ENCODE assay signal across 35 cellular contexts in the genomic region with DNA sequence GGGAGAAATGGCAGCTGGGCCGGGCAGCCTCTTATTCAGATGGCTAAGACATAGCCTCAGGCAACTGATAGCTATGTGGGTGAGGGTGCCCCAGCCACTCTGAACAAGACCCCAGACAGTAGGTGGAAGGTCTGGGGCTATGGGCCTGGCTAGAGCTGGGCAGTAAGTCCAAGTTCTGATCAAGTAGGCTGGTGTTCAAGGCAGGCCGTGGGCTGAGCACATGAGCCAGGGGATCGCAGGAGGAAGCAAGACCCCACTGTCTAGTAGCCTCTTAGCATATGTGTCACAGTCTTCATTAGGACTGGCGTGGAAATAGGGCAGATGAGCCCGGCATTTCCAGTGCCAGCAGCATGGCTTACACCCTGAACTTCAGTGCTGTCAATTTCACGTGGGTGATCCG.
"Had no signal": no experiment of that assay in that cellular context is flagged by ENCODE, and none has a peak within 500 bp of the region (broad histone marks: within the 10 kb centered on the region; RNA-seq: fewer than 3 reads in every experiment).

No MANE protein-coding gene starts in this region.

- H3K27me3 Mint-ChIP-seq: activated naive CD8-positive, alpha-beta T cell had no signal

- H3K9me3 ChIP-seq: MG63 had no signal

- H3K36me3 ChIP-seq: brain microvascular endothelial cell, MG63, WERI-Rb-1 had no signal

- DNase-seq: activated CD4-positive, alpha-beta memory T cell treated with anti-CD3 and anti-CD28 coated beads, Interleukin-2, amount 10 ng/mL, durations not matched to agents 7 days and 5 days; activated CD4-positive, alpha-beta T cell treated with anti-CD3 and anti-CD28 coated beads for 1 hour; activated CD4-positive, alpha-beta T cell treated with anti-CD3 and anti-CD28 coated beads for 48 hours; activated CD4-positive, CD25-positive, alpha-beta regulatory T cell; activated CD8-positive, alpha-beta memory T cell treated with anti-CD3 and anti-CD28 coated beads for 24 hours; activated CD8-positive, alpha-beta memory T cell treated with anti-CD3 and anti-CD28 coated beads, Interleukin-2, amount 10 ng/mL, durations not matched to agents 7 days and 5 days; activated CD8-positive, alpha-beta memory T cell treated with anti-CD3 and anti-CD28 coated beads, Interleukin-2, amount 50 U/mL, for 48 hours; activated effector memory CD4-positive, alpha-beta T cell treated with Interleukin-2 at 50 U/mL for 16 hours; activated naive CD4-positive, alpha-beta T cell treated with anti-CD3 and anti-CD28 coated beads, Interleukin-2, amount 10 ng/mL, durations not matched to agents 7 days and 5 days; activated naive CD8-positive, alpha-beta T cell treated with anti-CD3 and anti-CD28 coated beads, Interleukin-2, amount 50 U/mL, for 24 hours; activated T-cell treated with anti-CD3 and anti-CD28 coated beads, Interleukin-2, amount 50 U/mL, for 48 hours; amniotic stem cell; aorta; brain microvascular endothelial cell; Kasumi-1; KG1; MG63; NCI-H1048; NCI-H1105 treated with DMSO at 0.1 percent for 48 hours; NCI-H1436; NCI-H1694; NCI-H1930; NCI-H2081 treated with DMSO at 0.1 percent for 48 hours; NCI-H345; NCI-H524 treated with DMSO at 0.1 percent for 48 hours; NK-92 treated with Interleukin-12 subunit alpha and Interleukin-12 subunit beta, amount 100 ng/mL, for 24 hours; PC-3; Right ventricle myocardium superior; SW 1271; T-helper 1 cell; T-helper 2 cell; T-helper 9 cell; WERI-Rb-1 had no signal

- H3K4me3 Mint-ChIP-seq: activated CD4-positive, alpha-beta memory T cell treated with anti-CD3 and anti-CD28 coated beads, Interleukin-2, amount 10 ng/mL, durations not matched to agents 7 days and 5 days; activated CD8-positive, alpha-beta memory T cell treated with anti-CD3 and anti-CD28 coated beads, Interleukin-2, amount 10 ng/mL, durations not matched to agents 7 days and 5 days; activated naive CD4-positive, alpha-beta T cell treated with anti-CD3 and anti-CD28 coated beads, Interleukin-2, amount 10 ng/mL, durations not matched to agents 7 days and 5 days; activated naive CD8-positive, alpha-beta T cell; activated naive CD8-positive, alpha-beta T cell treated with anti-CD3 and anti-CD28 coated beads, Interleukin-2, amount 50 U/mL, for 24 hours; central memory CD8-positive, alpha-beta T cell had no signal

- H3K4me3 ChIP-seq: MG63 had no signal

- H3K36me3 Mint-ChIP-seq: activated CD8-positive, alpha-beta memory T cell treated with anti-CD3 and anti-CD28 coated beads, Interleukin-2, amount 10 ng/mL, durations not matched to agents 7 days and 5 days; activated naive CD4-positive, alpha-beta T cell treated with anti-CD3 and anti-CD28 coated beads, Interleukin-2, amount 10 ng/mL, durations not matched to agents 7 days and 5 days; activated naive CD8-positive, alpha-beta T cell had no signal

- H3K9me3 Mint-ChIP-seq: activated CD4-positive, alpha-beta memory T cell treated with anti-CD3 and anti-CD28 coated beads, Interleukin-2, amount 10 ng/mL, durations not matched to agents 7 days and 5 days; activated naive CD4-positive, alpha-beta T cell treated with anti-CD3 and anti-CD28 coated beads, Interleukin-2, amount 10 ng/mL, durations not matched to agents 7 days and 5 days; activated naive CD8-positive, alpha-beta T cell treated with anti-CD3 and anti-CD28 coated beads, Interleukin-2, amount 50 U/mL, for 24 hours; central memory CD8-positive, alpha-beta T cell had no signal

- H3K27ac ChIP-seq: brain microvascular endothelial cell, WERI-Rb-1 had no signal

- H3K4me1 Mint-ChIP-seq: activated naive CD4-positive, alpha-beta T cell treated with anti-CD3 and anti-CD28 coated beads, Interleukin-2, amount 10 ng/mL, durations not matched to agents 7 days and 5 days; activated naive CD8-positive, alpha-beta T cell treated with anti-CD3 and anti-CD28 coated beads, Interleukin-2, amount 50 U/mL, for 24 hours; central memory CD8-positive, alpha-beta T cell had no signal

- H3K27me3 ChIP-seq: brain microvascular endothelial cell, MG63 had no signal

- H3K27ac Mint-ChIP-seq: activated CD4-positive, alpha-beta memory T cell treated with anti-CD3 and anti-CD28 coated beads, Interleukin-2, amount 10 ng/mL, durations not matched to agents 7 days and 5 days; activated CD8-positive, alpha-beta memory T cell treated with anti-CD3 and anti-CD28 coated beads, Interleukin-2, amount 10 ng/mL, durations not matched to agents 7 days and 5 days; activated naive CD4-positive, alpha-beta T cell treated with anti-CD3 and anti-CD28 coated beads, Interleukin-2, amount 10 ng/mL, durations not matched to agents 7 days and 5 days; activated naive CD8-positive, alpha-beta T cell; activated naive CD8-positive, alpha-beta T cell treated with anti-CD3 and anti-CD28 coated beads, Interleukin-2, amount 50 U/mL, for 24 hours had no signal

- ATAC-seq: activated CD8-positive, alpha-beta memory T cell treated with anti-CD3 and anti-CD28 coated beads, Interleukin-2, amount 10 ng/mL, durations not matched to agents 7 days and 5 days; activated naive CD8-positive, alpha-beta T cell treated with anti-CD3 and anti-CD28 coated beads, Interleukin-2, amount 50 U/mL, for 24 hours; PC-3 had no signal
